Comparison of ENCODE assay signal across 1 cellular context in the genomic region with DNA sequence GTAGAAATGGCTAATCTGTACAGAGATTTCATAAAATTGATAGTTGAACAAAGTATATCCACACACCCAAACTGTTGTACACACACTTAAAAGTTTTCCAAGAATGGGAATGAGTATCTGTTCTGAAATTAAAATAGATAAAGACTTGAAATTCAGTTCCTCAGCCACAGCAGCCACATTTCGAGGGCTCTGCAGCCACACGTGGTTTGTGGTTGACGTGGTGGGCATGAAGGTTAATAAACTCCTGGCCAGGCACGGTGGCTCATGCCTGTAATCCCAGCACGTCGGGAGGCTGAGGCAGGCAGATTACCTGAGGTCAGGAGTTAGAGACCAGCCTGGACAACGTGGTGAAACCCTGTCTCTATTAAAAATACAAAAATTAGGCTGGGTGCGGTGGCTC.
A peak's percentile ranks its signal among the peaks of the same experiment; 100 is the strongest.
TF ChIP-seq lines count a peak whose summit lies in the region.

No MANE protein-coding gene starts in this region.

TF ChIP-seq in H1, 55 proteins besides CTCF, POLR2A, EP300 and RAD21:
- TF ChIP-seq EGR1 (IDR thresholded peaks at IDR 0.05; ENCODE audit: borderline replicate concordance, low read depth, low read length): peak; percentile 81; the same call in 1 of the 2 replicates
- 0 out of 2 replicates have a peak, but pooled peaks have one; percentile 34 for TF ChIP-seq FOSL1 (IDR thresholded peaks at IDR 0.05; ENCODE audit: insufficient read depth, low read depth, low read length)
- no peak for TF ChIP-seq SIRT6 (IDR thresholded peaks at IDR 0.05; ENCODE audit: low read length)
